In the genomic region with DNA sequence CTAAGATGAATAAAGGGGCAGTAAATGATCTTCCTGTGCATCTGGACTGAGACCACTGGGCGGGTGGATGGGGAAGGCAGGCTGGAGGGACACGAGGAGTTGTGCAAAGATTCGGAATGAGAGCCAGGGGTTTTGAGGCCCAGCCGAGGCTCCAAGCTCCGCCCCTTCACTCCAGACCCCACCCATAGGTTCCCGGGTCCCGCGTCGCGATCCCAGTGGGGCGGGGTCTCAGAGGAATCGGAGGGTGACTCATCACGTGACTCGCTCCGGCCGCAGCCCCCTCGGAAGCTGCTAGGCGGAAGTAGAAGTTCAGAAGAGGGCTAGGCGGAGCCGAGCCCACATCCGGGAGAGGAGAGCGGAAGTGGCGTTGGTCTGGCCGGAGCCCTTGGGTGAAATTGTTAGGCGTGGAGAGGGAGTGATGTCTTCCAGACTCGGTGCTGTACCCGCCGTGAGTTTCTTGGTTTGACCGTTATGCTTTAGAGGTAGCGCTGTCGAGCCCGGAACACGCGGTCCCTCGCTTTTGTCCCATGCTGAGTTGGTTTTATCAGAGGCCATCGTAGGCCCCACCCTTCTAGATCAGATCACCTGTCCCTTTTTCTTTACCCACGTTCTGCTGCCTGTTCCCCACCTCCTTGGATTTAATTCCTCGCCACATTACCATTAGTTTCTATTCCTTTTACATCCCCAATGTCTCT, we compare ENCODE assay signal across 1 cellular context.
TF ChIP-seq lines count a peak whose summit lies in the region.

A gene with protein sequence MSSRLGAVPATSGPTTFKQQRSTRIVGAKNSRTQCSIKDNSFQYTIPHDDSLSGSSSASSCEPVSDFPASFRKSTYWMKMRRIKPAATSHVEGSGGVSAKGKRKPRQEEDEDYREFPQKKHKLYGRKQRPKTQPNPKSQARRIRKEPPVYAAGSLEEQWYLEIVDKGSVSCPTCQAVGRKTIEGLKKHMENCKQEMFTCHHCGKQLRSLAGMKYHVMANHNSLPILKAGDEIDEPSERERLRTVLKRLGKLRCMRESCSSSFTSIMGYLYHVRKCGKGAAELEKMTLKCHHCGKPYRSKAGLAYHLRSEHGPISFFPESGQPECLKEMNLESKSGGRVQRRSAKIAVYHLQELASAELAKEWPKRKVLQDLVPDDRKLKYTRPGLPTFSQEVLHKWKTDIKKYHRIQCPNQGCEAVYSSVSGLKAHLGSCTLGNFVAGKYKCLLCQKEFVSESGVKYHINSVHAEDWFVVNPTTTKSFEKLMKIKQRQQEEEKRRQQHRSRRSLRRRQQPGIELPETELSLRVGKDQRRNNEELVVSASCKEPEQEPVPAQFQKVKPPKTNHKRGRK (plus strand): TSS at position 348 of the 695 bp plus-strand sequence. CDS start 71 bp downstream, at position 419.

TF ChIP-seq in GM12878, 131 proteins besides CTCF, POLR2A, EP300 and RAD21 (continued from another document and continues in another):
- TF ChIP-seq, protein P1, sequence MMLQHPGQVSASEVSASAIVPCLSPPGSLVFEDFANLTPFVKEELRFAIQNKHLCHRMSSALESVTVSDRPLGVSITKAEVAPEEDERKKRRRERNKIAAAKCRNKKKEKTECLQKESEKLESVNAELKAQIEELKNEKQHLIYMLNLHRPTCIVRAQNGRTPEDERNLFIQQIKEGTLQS (IDR thresholded peaks at IDR 0.05; ENCODE audit: borderline replicate concordance, extremely low read depth, low read depth, low read length) = peak; percentile 74; the same call in 1 of the 2 replicates
- TF ChIP-seq TCF7 (IDR thresholded peaks at IDR 0.05; ENCODE audit: borderline replicate concordance) = no peak
- TF ChIP-seq SRF (IDR thresholded peaks at IDR 0.05; ENCODE audit: low read depth in 2 of 2, low read length in 2 of 2) = 0 out of 4 replicates have a peak, but pooled peaks of 1 of the 2 experiments have one; percentile 43
- no peak for TF ChIP-seq TARDBP (IDR thresholded peaks at IDR 0.05; ENCODE audit: borderline replicate concordance)
- TF ChIP-seq GATAD2B (conservative IDR thresholded peaks at IDR 0.05; ENCODE audit: low read depth) = no peak; the same call in 1 of the 2 replicates
- TF ChIP-seq, protein P2, sequence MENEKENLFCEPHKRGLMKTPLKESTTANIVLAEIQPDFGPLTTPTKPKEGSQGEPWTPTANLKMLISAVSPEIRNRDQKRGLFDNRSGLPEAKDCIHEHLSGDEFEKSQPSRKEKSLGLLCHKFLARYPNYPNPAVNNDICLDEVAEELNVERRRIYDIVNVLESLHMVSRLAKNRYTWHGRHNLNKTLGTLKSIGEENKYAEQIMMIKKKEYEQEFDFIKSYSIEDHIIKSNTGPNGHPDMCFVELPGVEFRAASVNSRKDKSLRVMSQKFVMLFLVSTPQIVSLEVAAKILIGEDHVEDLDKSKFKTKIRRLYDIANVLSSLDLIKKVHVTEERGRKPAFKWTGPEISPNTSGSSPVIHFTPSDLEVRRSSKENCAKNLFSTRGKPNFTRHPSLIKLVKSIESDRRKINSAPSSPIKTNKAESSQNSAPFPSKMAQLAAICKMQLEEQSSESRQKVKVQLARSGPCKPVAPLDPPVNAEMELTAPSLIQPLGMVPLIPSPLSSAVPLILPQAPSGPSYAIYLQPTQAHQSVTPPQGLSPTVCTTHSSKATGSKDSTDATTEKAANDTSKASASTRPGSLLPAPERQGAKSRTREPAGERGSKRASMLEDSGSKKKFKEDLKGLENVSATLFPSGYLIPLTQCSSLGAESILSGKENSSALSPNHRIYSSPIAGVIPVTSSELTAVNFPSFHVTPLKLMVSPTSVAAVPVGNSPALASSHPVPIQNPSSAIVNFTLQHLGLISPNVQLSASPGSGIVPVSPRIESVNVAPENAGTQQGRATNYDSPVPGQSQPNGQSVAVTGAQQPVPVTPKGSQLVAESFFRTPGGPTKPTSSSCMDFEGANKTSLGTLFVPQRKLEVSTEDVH (IDR thresholded peaks at IDR 0.05; ENCODE audit: low read depth, partially characterized antibody) = no peak
- TF ChIP-seq ZNF207 (IDR thresholded peaks at IDR 0.05; ENCODE audit: borderline replicate concordance) = peak; percentile 11; the same call in 1 of the 2 replicates
- no peak for TF ChIP-seq SREBF2 (IDR thresholded peaks at IDR 0.05; ENCODE audit: low read length)
- peak; percentile 87 for TF ChIP-seq POLR2AphosphoS5 (IDR thresholded peaks at IDR 0.05; ENCODE audit: low read length)
- TF ChIP-seq, protein P3, sequence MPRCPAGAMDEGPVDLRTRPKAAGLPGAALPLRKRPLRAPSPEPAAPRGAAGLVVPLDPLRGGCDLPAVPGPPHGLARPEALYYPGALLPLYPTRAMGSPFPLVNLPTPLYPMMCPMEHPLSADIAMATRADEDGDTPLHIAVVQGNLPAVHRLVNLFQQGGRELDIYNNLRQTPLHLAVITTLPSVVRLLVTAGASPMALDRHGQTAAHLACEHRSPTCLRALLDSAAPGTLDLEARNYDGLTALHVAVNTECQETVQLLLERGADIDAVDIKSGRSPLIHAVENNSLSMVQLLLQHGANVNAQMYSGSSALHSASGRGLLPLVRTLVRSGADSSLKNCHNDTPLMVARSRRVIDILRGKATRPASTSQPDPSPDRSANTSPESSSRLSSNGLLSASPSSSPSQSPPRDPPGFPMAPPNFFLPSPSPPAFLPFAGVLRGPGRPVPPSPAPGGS (IDR thresholded peaks at IDR 0.05; ENCODE audit: borderline replicate concordance, insufficient read depth, low read depth, low read length, poor library complexity, severe bottlenecking) = no peak
- TF ChIP-seq, protein P4, sequence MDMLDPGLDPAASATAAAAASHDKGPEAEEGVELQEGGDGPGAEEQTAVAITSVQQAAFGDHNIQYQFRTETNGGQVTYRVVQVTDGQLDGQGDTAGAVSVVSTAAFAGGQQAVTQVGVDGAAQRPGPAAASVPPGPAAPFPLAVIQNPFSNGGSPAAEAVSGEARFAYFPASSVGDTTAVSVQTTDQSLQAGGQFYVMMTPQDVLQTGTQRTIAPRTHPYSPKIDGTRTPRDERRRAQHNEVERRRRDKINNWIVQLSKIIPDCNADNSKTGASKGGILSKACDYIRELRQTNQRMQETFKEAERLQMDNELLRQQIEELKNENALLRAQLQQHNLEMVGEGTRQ (IDR thresholded peaks at IDR 0.05; ENCODE audit: borderline replicate concordance, low read depth, low read length) = peak; percentile 84
- TF ChIP-seq RAD51 (IDR thresholded peaks at IDR 0.05) = peak; percentile 99
- no peak for TF ChIP-seq YBX1 (IDR thresholded peaks at IDR 0.05)
- no peak for TF ChIP-seq TCF12 (IDR thresholded peaks at IDR 0.05; ENCODE audit: low read depth, low read length)
- TF ChIP-seq, protein P5, sequence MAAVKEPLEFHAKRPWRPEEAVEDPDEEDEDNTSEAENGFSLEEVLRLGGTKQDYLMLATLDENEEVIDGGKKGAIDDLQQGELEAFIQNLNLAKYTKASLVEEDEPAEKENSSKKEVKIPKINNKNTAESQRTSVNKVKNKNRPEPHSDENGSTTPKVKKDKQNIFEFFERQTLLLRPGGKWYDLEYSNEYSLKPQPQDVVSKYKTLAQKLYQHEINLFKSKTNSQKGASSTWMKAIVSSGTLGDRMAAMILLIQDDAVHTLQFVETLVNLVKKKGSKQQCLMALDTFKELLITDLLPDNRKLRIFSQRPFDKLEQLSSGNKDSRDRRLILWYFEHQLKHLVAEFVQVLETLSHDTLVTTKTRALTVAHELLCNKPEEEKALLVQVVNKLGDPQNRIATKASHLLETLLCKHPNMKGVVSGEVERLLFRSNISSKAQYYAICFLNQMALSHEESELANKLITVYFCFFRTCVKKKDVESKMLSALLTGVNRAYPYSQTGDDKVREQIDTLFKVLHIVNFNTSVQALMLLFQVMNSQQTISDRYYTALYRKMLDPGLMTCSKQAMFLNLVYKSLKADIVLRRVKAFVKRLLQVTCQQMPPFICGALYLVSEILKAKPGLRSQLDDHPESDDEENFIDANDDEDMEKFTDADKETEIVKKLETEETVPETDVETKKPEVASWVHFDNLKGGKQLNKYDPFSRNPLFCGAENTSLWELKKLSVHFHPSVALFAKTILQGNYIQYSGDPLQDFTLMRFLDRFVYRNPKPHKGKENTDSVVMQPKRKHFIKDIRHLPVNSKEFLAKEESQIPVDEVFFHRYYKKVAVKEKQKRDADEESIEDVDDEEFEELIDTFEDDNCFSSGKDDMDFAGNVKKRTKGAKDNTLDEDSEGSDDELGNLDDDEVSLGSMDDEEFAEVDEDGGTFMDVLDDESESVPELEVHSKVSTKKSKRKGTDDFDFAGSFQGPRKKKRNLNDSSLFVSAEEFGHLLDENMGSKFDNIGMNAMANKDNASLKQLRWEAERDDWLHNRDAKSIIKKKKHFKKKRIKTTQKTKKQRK (IDR thresholded peaks at IDR 0.05; ENCODE audit: low read depth, low read length) = no peak
- TF ChIP-seq RCOR1 (conservative IDR thresholded peaks at IDR 0.05; ENCODE audit: low read depth, low read length) = no peak
- TF ChIP-seq, protein P6, sequence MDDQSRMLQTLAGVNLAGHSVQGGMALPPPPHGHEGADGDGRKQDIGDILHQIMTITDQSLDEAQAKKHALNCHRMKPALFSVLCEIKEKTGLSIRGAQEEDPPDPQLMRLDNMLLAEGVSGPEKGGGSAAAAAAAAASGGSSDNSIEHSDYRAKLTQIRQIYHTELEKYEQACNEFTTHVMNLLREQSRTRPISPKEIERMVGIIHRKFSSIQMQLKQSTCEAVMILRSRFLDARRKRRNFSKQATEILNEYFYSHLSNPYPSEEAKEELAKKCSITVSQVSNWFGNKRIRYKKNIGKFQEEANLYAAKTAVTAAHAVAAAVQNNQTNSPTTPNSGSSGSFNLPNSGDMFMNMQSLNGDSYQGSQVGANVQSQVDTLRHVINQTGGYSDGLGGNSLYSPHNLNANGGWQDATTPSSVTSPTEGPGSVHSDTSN (IDR thresholded peaks at IDR 0.05; ENCODE audit: insufficient replicate concordance, low read depth, low read length) = no peak
- no peak for TF ChIP-seq MYB (IDR thresholded peaks at IDR 0.05; ENCODE audit: borderline replicate concordance, low read depth, low read length)
- no peak for TF ChIP-seq JUND (IDR thresholded peaks at IDR 0.05; ENCODE audit: low read depth, low read length)
- no peak for TF ChIP-seq FOXM1 (IDR thresholded peaks at IDR 0.05; ENCODE audit: low read depth, low read length)
- TF ChIP-seq MEF2B (IDR thresholded peaks at IDR 0.05; ENCODE audit: partially characterized antibody, poor library complexity, severe bottlenecking) = peak; percentile 47
- TF ChIP-seq, protein P7, sequence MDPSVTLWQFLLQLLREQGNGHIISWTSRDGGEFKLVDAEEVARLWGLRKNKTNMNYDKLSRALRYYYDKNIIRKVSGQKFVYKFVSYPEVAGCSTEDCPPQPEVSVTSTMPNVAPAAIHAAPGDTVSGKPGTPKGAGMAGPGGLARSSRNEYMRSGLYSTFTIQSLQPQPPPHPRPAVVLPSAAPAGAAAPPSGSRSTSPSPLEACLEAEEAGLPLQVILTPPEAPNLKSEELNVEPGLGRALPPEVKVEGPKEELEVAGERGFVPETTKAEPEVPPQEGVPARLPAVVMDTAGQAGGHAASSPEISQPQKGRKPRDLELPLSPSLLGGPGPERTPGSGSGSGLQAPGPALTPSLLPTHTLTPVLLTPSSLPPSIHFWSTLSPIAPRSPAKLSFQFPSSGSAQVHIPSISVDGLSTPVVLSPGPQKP (IDR thresholded peaks at IDR 0.05; ENCODE audit: low read depth, low read length) = peak; percentile 81
- TF ChIP-seq JUNB (IDR thresholded peaks at IDR 0.05) = no peak
- TF ChIP-seq CEBPB (IDR thresholded peaks at IDR 0.05; ENCODE audit: borderline replicate concordance in 1 of 2, low read depth in 2 of 2, low read length in 2 of 2) = no peak
- TF ChIP-seq, protein P8, sequence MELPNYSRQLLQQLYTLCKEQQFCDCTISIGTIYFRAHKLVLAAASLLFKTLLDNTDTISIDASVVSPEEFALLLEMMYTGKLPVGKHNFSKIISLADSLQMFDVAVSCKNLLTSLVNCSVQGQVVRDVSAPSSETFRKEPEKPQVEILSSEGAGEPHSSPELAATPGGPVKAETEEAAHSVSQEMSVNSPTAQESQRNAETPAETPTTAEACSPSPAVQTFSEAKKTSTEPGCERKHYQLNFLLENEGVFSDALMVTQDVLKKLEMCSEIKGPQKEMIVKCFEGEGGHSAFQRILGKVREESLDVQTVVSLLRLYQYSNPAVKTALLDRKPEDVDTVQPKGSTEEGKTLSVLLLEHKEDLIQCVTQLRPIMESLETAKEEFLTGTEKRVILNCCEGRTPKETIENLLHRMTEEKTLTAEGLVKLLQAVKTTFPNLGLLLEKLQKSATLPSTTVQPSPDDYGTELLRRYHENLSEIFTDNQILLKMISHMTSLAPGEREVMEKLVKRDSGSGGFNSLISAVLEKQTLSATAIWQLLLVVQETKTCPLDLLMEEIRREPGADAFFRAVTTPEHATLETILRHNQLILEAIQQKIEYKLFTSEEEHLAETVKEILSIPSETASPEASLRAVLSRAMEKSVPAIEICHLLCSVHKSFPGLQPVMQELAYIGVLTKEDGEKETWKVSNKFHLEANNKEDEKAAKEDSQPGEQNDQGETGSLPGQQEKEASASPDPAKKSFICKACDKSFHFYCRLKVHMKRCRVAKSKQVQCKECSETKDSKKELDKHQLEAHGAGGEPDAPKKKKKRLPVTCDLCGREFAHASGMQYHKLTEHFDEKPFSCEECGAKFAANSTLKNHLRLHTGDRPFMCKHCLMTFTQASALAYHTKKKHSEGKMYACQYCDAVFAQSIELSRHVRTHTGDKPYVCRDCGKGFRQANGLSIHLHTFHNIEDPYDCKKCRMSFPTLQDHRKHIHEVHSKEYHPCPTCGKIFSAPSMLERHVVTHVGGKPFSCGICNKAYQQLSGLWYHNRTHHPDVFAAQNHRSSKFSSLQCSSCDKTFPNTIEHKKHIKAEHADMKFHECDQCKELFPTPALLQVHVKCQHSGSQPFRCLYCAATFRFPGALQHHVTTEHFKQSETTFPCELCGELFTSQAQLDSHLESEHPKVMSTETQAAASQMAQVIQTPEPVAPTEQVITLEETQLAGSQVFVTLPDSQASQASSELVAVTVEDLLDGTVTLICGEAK (IDR thresholded peaks at IDR 0.05; ENCODE audit: borderline replicate concordance) = peak; percentile 90
- TF ChIP-seq FOS (IDR thresholded peaks at IDR 0.05; ENCODE audit: borderline replicate concordance, extremely low read depth, insufficient read length) = no peak
- no peak for TF ChIP-seq ZNF217 (IDR thresholded peaks at IDR 0.05)
- TF ChIP-seq, protein P9, sequence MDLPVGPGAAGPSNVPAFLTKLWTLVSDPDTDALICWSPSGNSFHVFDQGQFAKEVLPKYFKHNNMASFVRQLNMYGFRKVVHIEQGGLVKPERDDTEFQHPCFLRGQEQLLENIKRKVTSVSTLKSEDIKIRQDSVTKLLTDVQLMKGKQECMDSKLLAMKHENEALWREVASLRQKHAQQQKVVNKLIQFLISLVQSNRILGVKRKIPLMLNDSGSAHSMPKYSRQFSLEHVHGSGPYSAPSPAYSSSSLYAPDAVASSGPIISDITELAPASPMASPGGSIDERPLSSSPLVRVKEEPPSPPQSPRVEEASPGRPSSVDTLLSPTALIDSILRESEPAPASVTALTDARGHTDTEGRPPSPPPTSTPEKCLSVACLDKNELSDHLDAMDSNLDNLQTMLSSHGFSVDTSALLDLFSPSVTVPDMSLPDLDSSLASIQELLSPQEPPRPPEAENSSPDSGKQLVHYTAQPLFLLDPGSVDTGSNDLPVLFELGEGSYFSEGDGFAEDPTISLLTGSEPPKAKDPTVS (IDR thresholded peaks at IDR 0.05; ENCODE audit: low read depth, low read length) = no peak
- no peak; a peak in 1 of 4 replicates for TF ChIP-seq IKZF2 (IDR thresholded peaks at IDR 0.05)
- peak; percentile 50; the same call in 1 of the 2 replicates for TF ChIP-seq SMAD5 (IDR thresholded peaks at IDR 0.05; ENCODE audit: low read depth)
